In the genomic region with DNA sequence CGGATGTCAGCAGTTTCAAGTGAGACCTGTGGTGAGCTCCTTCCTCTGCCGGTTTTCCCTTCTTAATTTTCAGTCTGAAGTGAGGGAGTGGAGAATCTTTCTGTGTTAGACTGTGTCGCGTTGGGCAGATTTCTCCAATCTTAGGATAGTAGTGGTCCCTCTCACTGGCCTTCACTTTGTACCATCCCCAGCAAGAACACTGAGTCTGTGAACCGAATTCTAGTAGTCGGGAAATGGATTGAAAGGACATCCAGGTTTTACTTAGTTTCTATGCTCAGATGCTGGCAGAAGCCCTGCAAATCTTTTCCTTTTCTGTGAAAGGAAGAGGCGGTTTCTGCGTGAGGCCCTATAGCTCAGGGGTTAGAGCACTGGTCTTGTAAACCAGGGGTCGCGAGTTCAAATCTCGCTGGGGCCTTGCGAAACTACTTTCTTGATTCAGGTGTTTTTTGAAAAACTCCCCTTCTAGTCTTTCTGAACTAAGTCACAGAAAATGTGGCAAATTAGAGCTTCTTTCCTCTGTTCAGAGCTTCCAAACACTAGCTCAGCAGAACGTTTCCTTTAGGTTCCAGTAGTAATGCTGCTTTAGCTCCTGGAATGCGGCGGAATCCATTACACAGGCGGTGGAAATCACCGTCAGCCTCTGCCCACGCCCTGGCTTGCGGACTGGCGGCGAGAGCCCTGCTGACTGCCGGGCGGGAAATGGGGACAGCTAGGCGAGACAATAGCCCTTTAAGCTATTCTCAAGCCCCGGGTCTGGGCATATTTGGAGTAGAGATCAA, we compare ENCODE assay signal across 8 cellular contexts. TPM values are rescaled to one million over a fixed set of nuclear protein-coding genes. Genes with fewer than 3 reads are reported as not detected.
DNase-seq lines count a peak whose midpoint lies in the region; ATAC-seq and TF ChIP-seq lines count a peak whose summit lies in the region.

No MANE protein-coding gene starts in this region.

- H3K79me2 ChIP-seq in OCI-LY7 (ENCODE audit: insufficient read depth, low read depth, low read length): no peaks in the 10 kb centered on the region

- POLR2A ChIA-PET in OCI-LY7 (lab: Charles Lee): interaction anchor here (0.6 to 2.5 kb wide), 12 partner anchors 9 to 351 kb away, joined by 3 to 9 read pairs (median 4); no protein-coding TSS in a partner anchor

- H3K9ac ChIP-seq in muscle layer of colon (ENCODE audit: low read length): peak overlapping the region; percentile 97

- 1% methylated on average over 15 of the region's 25 CpGs for WGBS in esophagus muscularis mucosa

- peak overlapping the region; percentile 94 for H3K4me2 ChIP-seq in OCI-LY7 (ENCODE audit: low read length)

- TF ChIP-seq EP300 in esophagus muscularis mucosa (IDR thresholded peaks at IDR 0.05): no peak

- H3K9me3 ChIP-seq in OCI-LY7 (ENCODE audit: low read length) (no peaks in the 10 kb centered on the region), esophagus muscularis mucosa (no peaks in the 10 kb centered on the region), muscle layer of colon (ENCODE audit: low read length) (no peaks in the 10 kb centered on the region)

- CTCF ChIA-PET in OCI-LY7 (lab: Charles Lee; ENCODE audit: unreplicated experiment): interaction anchor here (0.6 to 1.7 kb wide), 3 partner anchors 13 to 366 kb away, joined by 3 to 9 read pairs (median 5); no protein-coding TSS in a partner anchor

- peaks cover 6% of the 10 kb centered on the region; the same call in 1 of the 2 replicates for H4K20me1 ChIP-seq in OCI-LY7 (ENCODE audit: insufficient read depth, low read length)

- H3K36me3 ChIP-seq in OCI-LY7 (ENCODE audit: insufficient read depth, low read length) (no peaks in the 10 kb centered on the region), esophagus muscularis mucosa (no peaks in the 10 kb centered on the region), muscle layer of colon (ENCODE audit: insufficient read depth, low read length) (no peaks in the 10 kb centered on the region)

- intact Hi-C loops in OCI-LY7 (cut with micrococcal nuclease; ENCODE audit: unreplicated experiment): loop anchor here (1.0 to 10.0 kb wide), 6 partner anchors 68 to 423 kb away; a partner anchor contains a TSS
- intact Hi-C loops in esophagus muscularis mucosa (cut with DNase I): loop anchor here (2.0 to 10.0 kb wide), 4 partner anchors 221 to 703 kb away; a partner anchor contains a TSS

- H3K4me1 ChIP-seq in OCI-LY7 (ENCODE audit: insufficient read depth, low read length, poor library complexity, severe bottlenecking) (peaks cover 42% of the 10 kb centered on the region), esophagus muscularis mucosa (peaks cover 14 to 46% (median 37%) of the 10 kb centered on the region in 4 donors), muscle layer of colon (ENCODE audit: insufficient read depth, low read length) (peaks cover 28% of the 10 kb centered on the region)

- H3K4me3 ChIP-seq in OCI-LY7 (ENCODE audit: low read depth, low read length, poor library complexity, severe bottlenecking): peak overlapping the region; percentile 74
- peak overlapping the region; percentile 69 to 94 (median 82) for H3K4me3 ChIP-seq in esophagus muscularis mucosa
- peak overlapping the region; percentile 87 to 88 for H3K4me3 ChIP-seq in muscle layer of colon (ENCODE audit: low read depth in 1 of 2, low read length in 2 of 2)

- no TSS peak for BruUV-seq in OCI-LY7 (replicated peaks; lab: Mats Ljungman, UMichigan)

- H3K27me3 ChIP-seq in esophagus muscularis mucosa (no peaks in the 10 kb centered on the region), muscle layer of colon (ENCODE audit: control insufficient read depth in 1 of 2, insufficient read depth in 2 of 2, low read length in 2 of 2) (no peaks in the 10 kb centered on the region)

- peak; percentile 23 for ATAC-seq in HG03432 (IDR thresholded peaks at IDR 0.05; ENCODE audit: unreplicated experiment)

- H3K27ac ChIP-seq in OCI-LY7 (ENCODE audit: low read depth, low read length, poor library complexity, severe bottlenecking): peak overlapping the region; percentile 33
- H3K27ac ChIP-seq in esophagus muscularis mucosa (replicated peaks in 1 of 4): peak overlapping the region; percentile 99 to 100 (median 100)
- H3K27ac ChIP-seq in muscle layer of colon (ENCODE audit: low read depth, low read length): peak overlapping the region; percentile 99

- H2AFZ ChIP-seq in OCI-LY7 (ENCODE audit: low read length): peak overlapping the region; percentile 79; the same call in 1 of the 2 replicates

- H3K9me2 ChIP-seq in OCI-LY7 (ENCODE audit: insufficient read depth, low read length): no peaks in the 10 kb centered on the region

- no peak for TF ChIP-seq POLR2A in esophagus muscularis mucosa (IDR thresholded peaks at IDR 0.05; ENCODE audit: low read depth)

- DNase-seq in NCI-H1436 (lab: John Stamatoyannopoulos, UW): peak; percentile 27
- DNase-seq in NCI-H1436 treated with DMSO at 0.1 percent for 48 hours (lab: John Stamatoyannopoulos, UW): no peak
- DNase-seq in OCI-LY7 (ENCODE audit: low spot score): peak; percentile 82
- peak; percentile 92 for DNase-seq in activated T-cell treated with anti-CD3 and anti-CD28 coated beads for 4 hours
- DNase-seq in esophagus muscularis mucosa (ENCODE audit: extremely low spot score): peak; percentile 98
- DNase-seq in stimulated activated CD8-positive, alpha-beta memory T cell treated with anti-CD3 and anti-CD28 coated beads, Interleukin-4, amount 100 ng/mL, for 4 hours (ENCODE audit: low read depth in 2 of 2, low spot score in 1 of 2): peak; percentile 73 to 91

- no peak for TF ChIP-seq CTCF in OCI-LY7 (conservative IDR thresholded peaks at IDR 0.05; ENCODE audit: low read length)
- TF ChIP-seq CTCF in esophagus muscularis mucosa (IDR thresholded peaks at IDR 0.05): no peak

RNA-seq across cellular contexts. Expression of a gene that starts 2.8 kb away (rescaled TPM):
- total RNA-seq in OCI-LY7 (2014; rRNA removed; shearing (Covaris generic)): not detected in 2 replicates
- not detected in 2 replicates for total RNA-seq in OCI-LY7 (2022)
- 100 to 1,000 TPM in 1 of 4 donors, 10 to 100 TPM in 3; 61.9 to 107 (median 82.9) TPM for total RNA-seq in esophagus muscularis mucosa

RNA-seq across cellular contexts. Expression of a gene that starts 7.0 kb away (rescaled TPM):
- not detected in 2 replicates for total RNA-seq in OCI-LY7 (2014; rRNA removed; shearing (Covaris generic))
- total RNA-seq in OCI-LY7 (2022) (not detected in 2 replicates), esophagus muscularis mucosa (10 to 100 TPM; 13.7 to 30.6 (median 19.8) TPM)

RNA-seq across cellular contexts. Expression of a gene that starts 40.0 kb away (rescaled TPM):
- total RNA-seq in OCI-LY7 (2014; rRNA removed; shearing (Covaris generic)): not detected in 2 replicates
- not detected in 2 replicates for total RNA-seq in OCI-LY7 (2022)
- total RNA-seq in esophagus muscularis mucosa: not detected

Comparison
In these comparisons a context has a peak if more than half of its experiments do, and no peak if none do; other contexts are left out.
1. H3K27ac ChIP-seq: peak in every context shown above with its lines; median percentile 100 in esophagus muscularis mucosa; 99 in muscle layer of colon; 33 in OCI-LY7.
2. RNA of a gene that starts 2.8 kb away (total RNA-seq): 61.9 to 107 TPM in esophagus muscularis mucosa; not detected in OCI-LY7; every median in the first group is over 10 times any median in the second.
3. RNA of a gene that starts 7.0 kb away (total RNA-seq): 13.7 to 30.6 TPM in esophagus muscularis mucosa; not detected in OCI-LY7; every median in the first group is over 10 times any median in the second.
4. Peak in every context shown above with its lines, with median percentiles within 50 percentile points of each other: H3K4me3 ChIP-seq.